35 cellular contexts compared by ENCODE assay signal in the genomic region with DNA sequence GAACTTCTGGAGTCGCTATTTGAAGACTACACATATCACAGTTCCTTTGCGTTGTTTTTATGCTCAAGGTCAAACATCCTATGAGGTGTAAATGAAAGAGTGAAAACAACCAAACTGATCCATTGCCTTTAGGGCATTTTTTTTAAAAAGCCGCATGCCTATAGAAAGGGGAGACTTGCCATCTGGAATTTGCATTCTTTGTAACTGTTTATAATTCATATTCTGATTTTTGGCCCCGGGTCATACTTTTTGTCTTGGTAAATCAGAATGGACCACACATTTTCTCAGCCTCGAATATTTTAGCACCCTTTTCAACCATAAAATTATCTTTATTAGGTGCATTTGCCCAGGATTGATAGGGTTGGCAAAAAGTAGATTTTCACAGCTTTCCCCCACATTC.
DNase-seq lines count a peak whose midpoint lies in the region; ATAC-seq and TF ChIP-seq lines count a peak whose summit lies in the region.
"Had no signal": no experiment of that assay in that cellular context is flagged by ENCODE, and none has a peak within 500 bp of the region (broad histone marks: within the 10 kb centered on the region; RNA-seq: fewer than 3 reads in every experiment).

No MANE protein-coding gene starts in this region.

- no peak overlapping the region for H3K27ac Mint-ChIP-seq in H9
- H3K27ac Mint-ChIP-seq: B cell; CD14-positive monocyte; CD4-positive, alpha-beta memory T cell; CD4-positive, alpha-beta T cell; CD4-positive, CD25-positive, alpha-beta regulatory T cell; CD8-positive, alpha-beta memory T cell; CD8-positive, alpha-beta T cell had no signal

- no peak overlapping the region for H3K4me2 ChIP-seq in H9 (ENCODE audit: insufficient read depth, insufficient read length, low read length)
- H3K4me2 ChIP-seq: A549; BLaER1; BLaER1 treated with 17β-estradiol and CSF1 and Interleukin-3, amounts not matched to agents 10 nM and 100 nM had no signal

- H3K36me3 ChIP-seq in HAP-1 (replicated peaks) (no peaks in the 10 kb centered on the region), subcutaneous abdominal adipose tissue (ENCODE audit: control insufficient read depth in 5 of 5, insufficient read depth in 5 of 5, low read length in 5 of 5) (peaks cover 0 to 15% (median 8%) of the 10 kb centered on the region in 5 donors)
- H3K36me3 ChIP-seq: BE2C; BLaER1; BLaER1 treated with 17β-estradiol and CSF1 and Interleukin-3, amounts not matched to agents 10 nM and 100 nM had no signal

- H3T11ph ChIP-seq in H9 (ENCODE audit: low read length): no peak overlapping the region

- H3K27me3 ChIP-seq in H9 (ENCODE audit: insufficient read depth, low read length) (no peaks in the 10 kb centered on the region), HAP-1 (ENCODE audit: low read depth) (no peaks in the 10 kb centered on the region), subcutaneous abdominal adipose tissue (ENCODE audit: control insufficient read depth in 5 of 5, insufficient read depth in 4 of 5, low read length in 5 of 5) (no peaks in the 10 kb centered on the region)
- H3K27me3 ChIP-seq: BE2C; BLaER1; BLaER1 treated with 17β-estradiol and CSF1 and Interleukin-3, amounts not matched to agents 10 nM and 100 nM had no signal

- H3K27ac ChIP-seq in H9 (ENCODE audit: insufficient read length, low read depth, low read length) (no peak overlapping the region), subcutaneous abdominal adipose tissue (ENCODE audit: low read depth, low read length) (peak overlapping the region; percentile 20)
- H3K27ac ChIP-seq: 22Rv1; A549; BLaER1; BLaER1 treated with 17β-estradiol and CSF1 and Interleukin-3, amounts not matched to agents 10 nM and 100 nM; C4-2B had no signal

- no peak overlapping the region for H3K23ac ChIP-seq in H9 (ENCODE audit: insufficient read length, low read depth, low read length)

- no peak overlapping the region for H3K14ac ChIP-seq in H9 (ENCODE audit: insufficient read depth, low read length)

- H3K9me3 ChIP-seq in H9 (ENCODE audit: control insufficient read depth, low read depth, low read length) (no peaks in the 10 kb centered on the region), HAP-1 (no peaks in the 10 kb centered on the region), subcutaneous abdominal adipose tissue (ENCODE audit: control insufficient read depth in 5 of 5, low read length in 5 of 5) (peaks cover 0 to 3% (median 0%) of the 10 kb centered on the region in 5 donors)
- H3K9me3 ChIP-seq: BE2C had no signal

- H4K8ac ChIP-seq in H9 (replicated peaks; ENCODE audit: insufficient read length, low read depth, low read length): no peak overlapping the region

- in situ Hi-C loops in HAP-1 (cut with MboI; ENCODE audit: low sequenced_read_pairs): no loop called here

- no peak overlapping the region for H3K4me3 Mint-ChIP-seq in H9
- H3K4me3 Mint-ChIP-seq: B cell; CD14-positive monocyte; CD4-positive, alpha-beta memory T cell; CD4-positive, alpha-beta T cell; CD4-positive, CD25-positive, alpha-beta regulatory T cell; CD8-positive, alpha-beta memory T cell; CD8-positive, alpha-beta T cell had no signal

- no peak overlapping the region for H2AK5ac ChIP-seq in H9 (ENCODE audit: insufficient read length, low read length)

- H3K79me1 ChIP-seq in H9 (ENCODE audit: insufficient read depth, low read depth, low read length, poor library complexity, severe bottlenecking): no peaks in the 10 kb centered on the region

- H4K20me1 ChIP-seq in H9 (ENCODE audit: control insufficient read depth, insufficient read depth, insufficient read length): no peaks in the 10 kb centered on the region
- H4K20me1 ChIP-seq: BLaER1; BLaER1 treated with 17β-estradiol and CSF1 and Interleukin-3, amounts not matched to agents 10 nM and 100 nM had no signal

- peaks cover 9 to 10% of the 10 kb centered on the region in 2 experiments for H3K9me3 Mint-ChIP-seq in H9

- peaks cover 16 to 27% of the 10 kb centered on the region in 2 experiments for H3K4me1 Mint-ChIP-seq in H9
- H3K4me1 Mint-ChIP-seq: B cell; CD14-positive monocyte; CD4-positive, alpha-beta memory T cell; CD4-positive, CD25-positive, alpha-beta regulatory T cell; CD8-positive, alpha-beta memory T cell had no signal

- H3K9ac ChIP-seq in H9 (ENCODE audit: extremely low read depth, insufficient read length, low read length): no peak overlapping the region
- no peak overlapping the region for H3K9ac ChIP-seq in subcutaneous abdominal adipose tissue (ENCODE audit: low read length in 5 of 5)
- H3K9ac ChIP-seq: BLaER1; BLaER1 treated with 17β-estradiol and CSF1 and Interleukin-3, amounts not matched to agents 10 nM and 100 nM had no signal

- H3K23me2 ChIP-seq in H9 (ENCODE audit: insufficient read length, low read depth, low read length, poor library complexity, severe bottlenecking): no peaks in the 10 kb centered on the region

- no peak overlapping the region for H2BK12ac ChIP-seq in H9 (ENCODE audit: insufficient read length, low read depth, low read length)

- no peaks in the 10 kb centered on the region for H3K27me3 Mint-ChIP-seq in H9 (ENCODE audit: low read depth)
- H3K27me3 Mint-ChIP-seq: CD4-positive, alpha-beta T cell; CD4-positive, CD25-positive, alpha-beta regulatory T cell had no signal

- no peak overlapping the region for H3K18ac ChIP-seq in H9 (ENCODE audit: insufficient read length, low read depth, low read length)

- no peak for ATAC-seq in GM19351 (IDR thresholded peaks at IDR 0.05; ENCODE audit: unreplicated experiment)
- no peak for ATAC-seq in GM19395 (IDR thresholded peaks at IDR 0.05; ENCODE audit: unreplicated experiment)
- no peak for ATAC-seq in HG03432 (IDR thresholded peaks at IDR 0.05; ENCODE audit: unreplicated experiment)
- ATAC-seq: A549; CD8-positive, alpha-beta T cell had no signal

- H2BK15ac ChIP-seq in H9 (ENCODE audit: low read depth, low read length): no peak overlapping the region

- H2AFZ ChIP-seq in H9 (ENCODE audit: low read length): no peak overlapping the region

- no peak overlapping the region for H4K91ac ChIP-seq in H9 (ENCODE audit: insufficient read length, low read depth, low read length)

- DNase-seq in H9 (no peak), HAP-1 (ENCODE audit: low spot score in 2 of 2) (peak; percentile 62 to 93), NCI-H1048 (lab: John Stamatoyannopoulos, UW) (peak; percentile 6), cerebellum (ENCODE audit: low spot score) (no peak)
- DNase-seq: 8988T; ACHN; AML-193; BE2C; C1 segment of cervical spinal cord; Caco-2; Calu3; CD4-positive, alpha-beta memory T cell; CD4-positive, alpha-beta T cell; CD4-positive, CD25-positive, alpha-beta regulatory T cell; CD8-positive, alpha-beta memory T cell; CD8-positive, alpha-beta T cell; COR-L47; DMS 273 treated with DMSO at 0.1 percent for 48 hours; DMS153; DMS53; DMS79; DMS79 treated with DMSO at 0.1 percent for 48 hours; DND-41; EL had no signal

- H3K4ac ChIP-seq in H9 (ENCODE audit: low read depth, low read length): no peak overlapping the region

- H3K56ac ChIP-seq in H9 (ENCODE audit: insufficient read length, low read depth, low read length): no peak overlapping the region

- no peak overlapping the region for H2BK20ac ChIP-seq in H9 (ENCODE audit: low read depth, low read length, poor library complexity, severe bottlenecking)

- peaks cover 8 to 15% (median 13%) of the 10 kb centered on the region in 3 experiments for H3K36me3 Mint-ChIP-seq in H9 (ENCODE audit: insufficient read depth in 1 of 3, low read depth in 3 of 3)
- H3K36me3 Mint-ChIP-seq: CD14-positive monocyte; CD4-positive, CD25-positive, alpha-beta regulatory T cell; CD8-positive, alpha-beta T cell had no signal

- H3K79me2 ChIP-seq in H9 (ENCODE audit: insufficient read depth, low read length): no peaks in the 10 kb centered on the region

- H2BK5ac ChIP-seq in H9 (ENCODE audit: insufficient read length, low read length): no peak overlapping the region

- TF ChIP-seq CTCF in H9 (conservative IDR thresholded peaks at IDR 0.05): no peak

- peak overlapping the region; percentile 61 for H2BK120ac ChIP-seq in H9 (ENCODE audit: low read depth, low read length, poor library complexity, severe bottlenecking)

- H3K4me1 ChIP-seq in H9 (ENCODE audit: insufficient read depth, low read length) (no peaks in the 10 kb centered on the region; the same call in 1 of the 2 replicates), HAP-1 (peaks cover 22% of the 10 kb centered on the region), subcutaneous abdominal adipose tissue (ENCODE audit: control insufficient read depth in 5 of 5, insufficient read depth in 5 of 5, low read length in 5 of 5) (peaks cover 11 to 64% (median 54%) of the 10 kb centered on the region in 5 donors)
- H3K4me1 ChIP-seq: BE2C; BLaER1; BLaER1 treated with 17β-estradiol and CSF1 and Interleukin-3, amounts not matched to agents 10 nM and 100 nM had no signal

- no peak overlapping the region for H4K5ac ChIP-seq in H9 (ENCODE audit: insufficient read length, low read depth, low read length)

- no CpG with 5 or more reads among the region's 5 CpGs for WGBS in H9 (ENCODE audit: extremely low coverage, insufficient read length, low lambda C conversion rate)

- H3K4me3 ChIP-seq in HAP-1 (no peak overlapping the region), subcutaneous abdominal adipose tissue (ENCODE audit: low read depth in 1 of 5, low read length in 5 of 5) (no peak overlapping the region)
- H3K4me3 ChIP-seq: A549; BLaER1; BLaER1 treated with 17β-estradiol and CSF1 and Interleukin-3, amounts not matched to agents 10 nM and 100 nM had no signal

Comparison
In these comparisons a context has a peak if more than half of its experiments do, and no peak if none do; other contexts are left out.
1. DNase-seq: peak in HAP-1 (2 of 2) and NCI-H1048 (single experiment); none in H9 (single experiment) and cerebellum (single experiment).